Comparison of ENCODE assay signal across 8 cellular contexts in the genomic region with DNA sequence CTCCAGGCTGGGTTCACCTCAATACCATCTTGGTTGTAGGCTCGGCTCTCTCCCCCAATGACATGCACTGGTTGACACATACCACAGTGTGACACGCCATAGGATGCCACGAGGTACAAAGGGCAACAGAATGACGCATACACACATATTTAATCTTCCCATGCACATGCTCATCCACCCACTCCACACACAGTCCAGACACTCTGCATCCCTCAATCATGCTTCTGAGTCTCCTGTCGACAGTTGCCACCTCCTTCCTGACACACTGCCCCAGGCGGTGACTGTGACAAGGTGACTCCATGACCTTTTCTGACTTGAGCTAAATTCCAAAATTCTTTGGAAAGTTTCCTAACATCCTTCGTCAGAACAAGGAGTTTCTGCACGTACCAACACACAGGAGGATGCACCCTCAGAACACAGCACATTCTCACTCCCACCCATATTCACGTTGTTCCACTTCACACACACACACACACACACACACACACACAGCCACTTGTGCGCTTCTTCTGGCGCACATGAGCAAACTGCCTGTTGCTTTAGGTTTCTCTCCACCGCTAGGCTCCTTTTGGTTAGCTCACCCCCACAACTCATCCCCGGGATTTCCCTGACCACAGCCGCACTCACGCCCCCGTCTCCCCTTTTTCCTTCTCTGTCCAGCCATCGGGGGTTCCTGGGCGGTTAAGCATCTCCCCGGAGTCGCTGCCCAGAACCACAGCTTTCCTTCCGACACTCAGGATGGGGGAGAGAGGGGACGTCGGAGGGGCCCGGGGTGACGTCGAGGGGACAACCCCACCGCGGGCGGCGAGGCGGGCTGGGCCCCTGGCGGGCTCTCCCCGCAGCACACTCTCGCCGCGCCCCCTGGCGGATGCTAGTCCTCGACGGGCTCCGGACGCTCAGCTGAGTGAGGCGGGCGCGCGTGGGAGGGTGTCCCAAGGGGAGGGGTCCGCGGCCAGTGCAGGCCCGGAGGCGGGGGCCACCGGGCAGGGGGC. TPM values are rescaled to one million over a fixed set of nuclear protein-coding genes. Genes with fewer than 3 reads are reported as not detected.
DNase-seq lines count a peak whose midpoint lies in the region; ATAC-seq and TF ChIP-seq lines count a peak whose summit lies in the region.

No MANE protein-coding gene starts in this region.

- peaks cover 52% of the 10 kb centered on the region for H3K4me1 Mint-ChIP-seq in activated CD8-positive, alpha-beta T cell treated with anti-CD3 and anti-CD28 coated beads for 36 hours (ENCODE audit: low read depth)
- peaks cover 44 to 49% of the 10 kb centered on the region in 2 donors for H3K4me1 Mint-ChIP-seq in effector memory CD8-positive, alpha-beta T cell (ENCODE audit: low read depth in 2 of 2)

- H3K27me3 Mint-ChIP-seq in activated CD8-positive, alpha-beta T cell treated with anti-CD3 and anti-CD28 coated beads for 36 hours = peaks cover 63% of the 10 kb centered on the region
- H3K27me3 Mint-ChIP-seq in effector memory CD8-positive, alpha-beta T cell = peaks cover 10 to 17% of the 10 kb centered on the region in 2 donors

- H3K4me3 ChIP-seq in AG10803 (ENCODE audit: low read length) (no peak overlapping the region), MG63 (no peak overlapping the region), neutrophil (ENCODE audit: low read depth in 1 of 2, low read length in 1 of 2) (peak overlapping the region in 1 of 2 experiments; percentile 35), transverse colon (peak overlapping the region in 2 of 4 donors; percentile 28 to 45)

- 7 to 14% methylated on average over 13 to 39 of the region's 50 CpGs for WGBS in transverse colon (ENCODE audit: low coverage in 1 of 2), 2 donors

- H3K4me3 Mint-ChIP-seq in activated CD8-positive, alpha-beta T cell treated with anti-CD3 and anti-CD28 coated beads for 36 hours = peak overlapping the region; percentile 3
- H3K4me3 Mint-ChIP-seq in effector memory CD8-positive, alpha-beta T cell = peak overlapping the region; percentile 60 to 91

- POLR2A ChIA-PET in activated CD8-positive, alpha-beta T cell treated with anti-CD3 and anti-CD28 coated beads for 36 hours (lab: Charles Lee) = interaction anchor here (1.1 to 3.7 kb wide), 13 partner anchors 10 to 119 kb away, joined by 3 to 27 read pairs (median 4); a partner anchor contains a TSS

- DNase-seq in AG10803 (ENCODE audit: low read depth) (no peak), MG63 (peak; percentile 63), transverse colon (peak; percentile 71), T1000 (lab: John Stamatoyannopoulos, UW) (no peak)
- DNase-seq in activated CD8-positive, alpha-beta T cell treated with anti-CD3 and anti-CD28 coated beads for 36 hours = peak; percentile 88
- DNase-seq in effector memory CD8-positive, alpha-beta T cell = peak; percentile 84 to 90 (median 86)

- H3K27ac Mint-ChIP-seq in activated CD8-positive, alpha-beta T cell treated with anti-CD3 and anti-CD28 coated beads for 36 hours = peak overlapping the region; percentile 51
- H3K27ac Mint-ChIP-seq in effector memory CD8-positive, alpha-beta T cell = peak overlapping the region; percentile 85

- H3K27ac ChIP-seq in neutrophil = no peak overlapping the region
- no peak overlapping the region for H3K27ac ChIP-seq in transverse colon

- no peaks in the 10 kb centered on the region for H3K9me3 Mint-ChIP-seq in activated CD8-positive, alpha-beta T cell treated with anti-CD3 and anti-CD28 coated beads for 36 hours
- no peaks in the 10 kb centered on the region for H3K9me3 Mint-ChIP-seq in effector memory CD8-positive, alpha-beta T cell

- intact Hi-C loops in activated CD8-positive, alpha-beta T cell treated with anti-CD3 and anti-CD28 coated beads for 36 hours (cut with micrococcal nuclease) = loop anchor here (5.0 kb wide), 2 partner anchors 45 to 125 kb away; a partner anchor contains a TSS
- intact Hi-C loops in transverse colon (cut with DNase I; ENCODE audit: low total_unique reads) = no loop called here

- CTCF ChIA-PET in activated CD8-positive, alpha-beta T cell treated with anti-CD3 and anti-CD28 coated beads for 36 hours (lab: Charles Lee) = interaction anchor here (0.6 to 51.8 kb wide), 35 partner anchors 8 to 166 kb away, joined by 3 to 896 read pairs (median 5); a partner anchor contains a TSS

- TF ChIP-seq CTCF in AG10803 (conservative IDR thresholded peaks at IDR 0.05; ENCODE audit: low read length) = peak; percentile 51
- TF ChIP-seq CTCF in activated CD8-positive, alpha-beta T cell treated with anti-CD3 and anti-CD28 coated beads for 36 hours (IDR thresholded peaks at IDR 0.05) = peak; percentile 97
- TF ChIP-seq CTCF in neutrophil (IDR thresholded peaks at IDR 0.05) = peak; percentile 66
- TF ChIP-seq CTCF in transverse colon (IDR thresholded peaks at IDR 0.05) = peak; percentile 82 to 92 (median 86)

- peak; percentile 24 for ATAC-seq in GM19351 (IDR thresholded peaks at IDR 0.05; ENCODE audit: unreplicated experiment)
- peak; percentile 60 for ATAC-seq in activated CD8-positive, alpha-beta T cell treated with anti-CD3 and anti-CD28 coated beads for 36 hours
- ATAC-seq in effector memory CD8-positive, alpha-beta T cell (replicated peaks) = peak; percentile 55

- no peaks in the 10 kb centered on the region for H3K36me3 Mint-ChIP-seq in activated CD8-positive, alpha-beta T cell treated with anti-CD3 and anti-CD28 coated beads for 36 hours (ENCODE audit: low read depth)
- peaks cover 42% of the 10 kb centered on the region for H3K36me3 Mint-ChIP-seq in effector memory CD8-positive, alpha-beta T cell (ENCODE audit: insufficient read depth)

- H3K27me3 ChIP-seq in MG63 = peaks cover 46% of the 10 kb centered on the region
- peaks cover 100% of the 10 kb centered on the region for H3K27me3 ChIP-seq in neutrophil
- H3K27me3 ChIP-seq in transverse colon = peaks cover 97% of the 10 kb centered on the region

- H3K36me3 ChIP-seq in MG63 = no peaks in the 10 kb centered on the region
- no peaks in the 10 kb centered on the region for H3K36me3 ChIP-seq in neutrophil
- H3K36me3 ChIP-seq in transverse colon = no peaks in the 10 kb centered on the region

- in situ Hi-C loops in transverse colon (cut with MboI; ENCODE audit: low pct_ligation_motif_present in 1 of 4, low pct_unique_long_range_greater_than_20kb in 1 of 4, low sequenced_read_pairs in 3 of 4) = no loop called here

- no peak for TF ChIP-seq POLR2A in transverse colon (IDR thresholded peaks at IDR 0.05)

- H3K4me1 ChIP-seq in neutrophil (ENCODE audit: control insufficient read depth in 1 of 2, insufficient read depth in 1 of 2, low read depth in 1 of 2, low read length in 1 of 2) (peaks cover 41% of the 10 kb centered on the region in 2 experiments), transverse colon (peaks cover 34 to 50% (median 40%) of the 10 kb centered on the region in 4 donors)

- no peaks in the 10 kb centered on the region for H3K9me3 ChIP-seq in MG63
- no peaks in the 10 kb centered on the region for H3K9me3 ChIP-seq in neutrophil
- H3K9me3 ChIP-seq in transverse colon = no peaks in the 10 kb centered on the region

- no peak for TF ChIP-seq EP300 in transverse colon (IDR thresholded peaks at IDR 0.05; ENCODE audit: low read depth)

RNA-seq across cellular contexts. Expression of a gene that starts 0.5 kb away (rescaled TPM):
- not detected in 2 replicates for total RNA-seq in MG63 (2014; rRNA removed; shearing (Covaris generic); ENCODE audit: low replicate concordance)
- total RNA-seq in activated CD8-positive, alpha-beta T cell treated with anti-CD3 and anti-CD28 coated beads for 36 hours = not detected
- not detected for total RNA-seq in transverse colon

RNA-seq across cellular contexts. Expression of a gene that starts 6.1 kb away (rescaled TPM):
- 2.7 and 3.6 TPM in 2 replicates for total RNA-seq in MG63 (2014; rRNA removed; shearing (Covaris generic); ENCODE audit: low replicate concordance)
- total RNA-seq in activated CD8-positive, alpha-beta T cell treated with anti-CD3 and anti-CD28 coated beads for 36 hours = under 1 TPM; 0.72 to 0.92 TPM
- total RNA-seq in transverse colon = 1 to 10 TPM in 1 of 4 donors, under 1 TPM in 1, not detected in 2; 0.41 to 1.4 TPM

RNA-seq across cellular contexts. Expression of a gene that starts 20.3 kb away (rescaled TPM):
- 77.7 and 79.1 TPM in 2 replicates for total RNA-seq in MG63 (2014; rRNA removed; shearing (Covaris generic); ENCODE audit: low replicate concordance)
- 10 to 100 TPM; 58.3 to 67.6 TPM for total RNA-seq in activated CD8-positive, alpha-beta T cell treated with anti-CD3 and anti-CD28 coated beads for 36 hours
- total RNA-seq in transverse colon = 100 to 1,000 TPM in 2 of 4 donors, 10 to 100 TPM in 2; 30.8 to 117 (median 99.8) TPM

RNA-seq across cellular contexts. Expression of a gene that starts 21.6 kb away (rescaled TPM):
- total RNA-seq in MG63 (2014; rRNA removed; shearing (Covaris generic); ENCODE audit: low replicate concordance) = 0.13 TPM in 1 of 2 replicates, not detected in the other
- total RNA-seq in activated CD8-positive, alpha-beta T cell treated with anti-CD3 and anti-CD28 coated beads for 36 hours = 1 to 10 TPM in 1 of 2 experiments, under 1 TPM in 1; 0.72 to 1.2 TPM
- total RNA-seq in transverse colon = under 1 TPM in 2 of 4 donors, not detected in 2; 0.27 to 0.32 TPM

RNA-seq across cellular contexts. Expression of a gene that starts 41.0 kb away (rescaled TPM):
- 76.4 and 102 TPM in 2 replicates for total RNA-seq in MG63 (2014; rRNA removed; shearing (Covaris generic); ENCODE audit: low replicate concordance)
- total RNA-seq in activated CD8-positive, alpha-beta T cell treated with anti-CD3 and anti-CD28 coated beads for 36 hours = 10 to 100 TPM; 43.3 to 47.3 TPM
- 10 to 100 TPM; 21.7 to 44.0 (median 42.3) TPM for total RNA-seq in transverse colon

Comparison
In these comparisons a context has a peak if more than half of its experiments do, and no peak if none do; other contexts are left out.
1. DNase-seq: peak in MG63 (single experiment), activated CD8-positive, alpha-beta T cell treated with anti-CD3 and anti-CD28 coated beads for 36 hours (single experiment), effector memory CD8-positive, alpha-beta T cell (3 of 3) and transverse colon (single experiment); none in AG10803 (single experiment) and T1000 (single experiment).
2. Peak in every context shown above with its lines, with median percentiles within 50 percentile points of each other: CTCF ChIP-seq and ATAC-seq.